Comparison of ENCODE assay signal across 20 cellular contexts in genomic region chr2:39133215-39133851, GRCh38.
"Had no signal": no experiment of that assay in that cellular context is flagged by ENCODE, and none has a peak within 500 bp of the region (broad histone marks: within the 10 kb centered on the region; RNA-seq: fewer than 3 reads in every experiment).

No MANE protein-coding gene starts in this region.

- H3K27me3 Mint-ChIP-seq: dendritic cell treated with granulocyte-macrophage colony-stimulating factor and Interleukin-4, amounts not matched to agents 40 ng/mL and 50 ng/mL, for 4 days; progenitor cell of endocrine pancreas had no signal

- FAIRE-seq: endometrium had no signal

- H3K36me3 ChIP-seq: adrenal gland, ascending aorta, brain microvascular endothelial cell, heart right ventricle, spleen, upper lobe of left lung had no signal

- H3K27ac Mint-ChIP-seq: dendritic cell treated with granulocyte-macrophage colony-stimulating factor and Interleukin-4, amounts not matched to agents 40 ng/mL and 50 ng/mL, for 4 days; progenitor cell of endocrine pancreas had no signal

- DNase-seq: activated CD4-positive, alpha-beta T cell treated with anti-CD3 and anti-CD28 coated beads, Interleukin-2, amount 50 U/mL, for 1 hour; activated CD4-positive, CD25-positive, alpha-beta regulatory T cell; activated T-cell treated with anti-CD3 and anti-CD28 coated beads for 4 hours; adrenal gland; brain microvascular endothelial cell; caudate nucleus; effector CD4-positive, alpha-beta T cell; heart right ventricle; islet precursor cell; left cardiac atrium; retina; spleen; stimulated activated CD4-positive, alpha-beta T cell treated with anti-CD3 and anti-CD28 coated beads, Interleukin-4, amount 100 ng/mL, for 1 hour; stimulated activated naive CD4-positive, alpha-beta T cell treated with Interleukin-2 at 50 U/mL for 16 hours; upper lobe of left lung had no signal

- H3K4me3 ChIP-seq: adrenal gland, ascending aorta, heart right ventricle, spleen, upper lobe of left lung had no signal

- H3K9me3 Mint-ChIP-seq: dendritic cell treated with granulocyte-macrophage colony-stimulating factor and Interleukin-4, amounts not matched to agents 40 ng/mL and 50 ng/mL, for 4 days; natural killer cell treated with Interleukin-12 subunit alpha and Interleukin-12 subunit beta and Interleukin-15 and Interleukin-18, amount 100 ng/mL, for 72 hours had no signal

- H3K4me3 Mint-ChIP-seq: dendritic cell treated with granulocyte-macrophage colony-stimulating factor and Interleukin-4, amounts not matched to agents 40 ng/mL and 50 ng/mL, for 4 days; natural killer cell treated with Interleukin-12 subunit alpha and Interleukin-12 subunit beta and Interleukin-15 and Interleukin-18, amount 100 ng/mL, for 72 hours had no signal

- H3K9me3 ChIP-seq: adrenal gland, ascending aorta, heart right ventricle, spleen, upper lobe of left lung had no signal

- H3K27ac ChIP-seq: adrenal gland, ascending aorta, brain microvascular endothelial cell, heart right ventricle, spleen, upper lobe of left lung had no signal

- ATAC-seq: heart right ventricle; left cardiac atrium; natural killer cell treated with Interleukin-12 subunit alpha and Interleukin-12 subunit beta and Interleukin-15 and Interleukin-18, amount 100 ng/mL, for 72 hours had no signal

- H3K36me3 Mint-ChIP-seq: natural killer cell treated with Interleukin-12 subunit alpha and Interleukin-12 subunit beta and Interleukin-15 and Interleukin-18, amount 100 ng/mL, for 72 hours had no signal

- H3K4me1 ChIP-seq: adrenal gland had no signal
